1 cellular context compared by ENCODE assay signal in the genomic region with DNA sequence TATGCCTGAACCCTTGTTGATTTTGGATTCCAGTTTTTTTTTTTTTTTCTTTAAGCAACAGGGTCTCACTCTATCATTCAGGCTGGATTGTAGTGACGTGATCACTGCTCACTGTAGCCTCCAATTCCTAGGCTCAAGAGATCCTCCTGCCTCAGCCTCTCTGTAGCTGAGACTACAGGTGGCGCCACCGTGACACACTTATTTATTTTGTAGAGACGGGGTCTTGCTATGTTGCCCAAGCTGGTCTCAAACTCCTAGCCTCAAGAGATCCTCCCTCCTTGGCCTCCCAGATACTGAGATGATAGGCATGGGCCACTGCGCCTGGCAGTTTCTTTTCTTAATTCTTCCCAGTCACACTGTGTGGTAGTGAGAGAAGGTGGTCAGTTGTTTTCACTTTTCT.
TF ChIP-seq lines count a peak whose summit lies in the region.

No MANE protein-coding gene starts in this region.

TF ChIP-seq in H1, 55 proteins besides CTCF, POLR2A, EP300 and RAD21:
- TF ChIP-seq TAF1 (IDR thresholded peaks at IDR 0.05; ENCODE audit: low read depth, low read length) (no peak), POU5F1 (IDR thresholded peaks at IDR 0.05; ENCODE audit: low read depth, low read length) (no peak), SP1 (IDR thresholded peaks at IDR 0.05; ENCODE audit: low read depth, low read length) (no peak), KDM1A (IDR thresholded peaks at IDR 0.05; ENCODE audit: borderline replicate concordance, low read length) (0 out of 2 replicates have a peak, but pooled peaks have one; percentile 29), CEBPB (IDR thresholded peaks at IDR 0.05; ENCODE audit: low read depth, low read length) (no peak), SIX5 (IDR thresholded peaks at IDR 0.05; ENCODE audit: low read depth, low read length) (no peak)
TF ChIP-seq in H1: peak in this region for 1.
